ENCODE assay signal across 29 cellular contexts in genomic region chr7:96173777-96174176, GRCh38.
"Had no signal": no experiment of that assay in that cellular context is flagged by ENCODE, and none has a peak within 500 bp of the region (broad histone marks: within the 10 kb centered on the region; RNA-seq: fewer than 3 reads in every experiment).

No MANE protein-coding gene starts in this region.

- FAIRE-seq: bronchial epithelial cell, colon had no signal

- DNase-seq: activated B cell treated with CpG ODN at 0.5 μM for 24 hours; activated CD4-positive, alpha-beta T cell treated with anti-CD3 and anti-CD28 coated beads for 36 hours; activated naive CD4-positive, alpha-beta T cell treated with Interleukin-2 at 50 U/mL for 16 hours; activated T-cell treated with anti-CD3 and anti-CD28 coated beads for 4 hours; activated T-cell treated with anti-CD3 and anti-CD28 coated beads, Interleukin-2, amount 50 U/mL, for 72 hours; effector memory CD4-positive, alpha-beta T cell; foreskin melanocyte; islet precursor cell; left ventricle myocardium inferior; nephron progenitor cell; retina; stimulated activated CD4-positive, alpha-beta T cell treated with anti-CD3 and anti-CD28 coated beads, Interleukin-12 subunit alpha, Interleukin-12 subunit beta, amount 100 ng/mL, for 4 hours; stimulated activated CD4-positive, alpha-beta T cell treated with anti-CD3 and anti-CD28 coated beads, Interleukin-4, amount 100 ng/mL, for 1 hour; stimulated activated naive CD8-positive, alpha-beta T cell treated with anti-CD3 and anti-CD28 coated beads, Interleukin-15, Interleukin-2, amounts not matched to agents 100 U/mL and 50 U/mL, for 24 hours; SW 1271; T1000; tibial artery; upper lobe of right lung had no signal

- H3K9me3 Mint-ChIP-seq: activated B cell treated with CpG ODN at 0.5 μM for 24 hours; activated T-cell treated with anti-CD3 and anti-CD28 coated beads, Interleukin-2, amount 50 U/mL, for 72 hours; central memory CD8-positive, alpha-beta T cell; nephron progenitor cell; T-helper 1 cell treated with Interleukin-12 subunit alpha and Interleukin-12 subunit beta and Interleukin-4 antibody, amounts not matched to agents 30 μg/mL and 1 μg/mL, for 36 hours had no signal

- H3K4me3 Mint-ChIP-seq: activated B cell treated with CpG ODN at 0.5 μM for 24 hours; activated CD4-positive, alpha-beta T cell treated with anti-CD3 and anti-CD28 coated beads for 36 hours; activated naive CD8-positive, alpha-beta T cell; activated T-cell treated with anti-CD3 and anti-CD28 coated beads, Interleukin-2, amount 50 U/mL, for 72 hours; central memory CD8-positive, alpha-beta T cell; nephron progenitor cell; T-helper 1 cell treated with Interleukin-12 subunit alpha and Interleukin-12 subunit beta and Interleukin-4 antibody, amounts not matched to agents 30 μg/mL and 1 μg/mL, for 36 hours had no signal

- H3K4me1 ChIP-seq: left ventricle myocardium inferior, upper lobe of right lung had no signal

- H3K4me3 ChIP-seq: esophagus muscularis mucosa, left ventricle myocardium inferior, lung, skin epidermis, tibial artery, upper lobe of right lung had no signal

- ATAC-seq: activated CD4-positive, alpha-beta T cell treated with anti-CD3 and anti-CD28 coated beads for 36 hours; activated T-cell treated with anti-CD3 and anti-CD28 coated beads, Interleukin-2, amount 50 U/mL, for 72 hours; sciatic nerve; stimulated activated naive CD8-positive, alpha-beta T cell treated with anti-CD3 and anti-CD28 coated beads, Interleukin-15, Interleukin-2, amounts not matched to agents 100 U/mL and 50 U/mL, for 24 hours; upper lobe of right lung had no signal

- H3K27me3 Mint-ChIP-seq: activated B cell treated with CpG ODN at 0.5 μM for 24 hours; activated CD4-positive, alpha-beta T cell treated with anti-CD3 and anti-CD28 coated beads for 36 hours; activated naive CD8-positive, alpha-beta T cell; central memory CD8-positive, alpha-beta T cell had no signal

- H3K27ac ChIP-seq: esophagus muscularis mucosa, left ventricle myocardium inferior, neutrophil, skin epidermis, tibial artery, upper lobe of right lung had no signal

- H3K27me3 ChIP-seq: esophagus muscularis mucosa, neutrophil, tibial artery, upper lobe of right lung had no signal

- H3K9me3 ChIP-seq: esophagus muscularis mucosa, left ventricle myocardium inferior, neutrophil, tibial artery, upper lobe of right lung had no signal

- H3K27ac Mint-ChIP-seq: activated B cell treated with CpG ODN at 0.5 μM for 24 hours; activated CD4-positive, alpha-beta T cell treated with anti-CD3 and anti-CD28 coated beads for 36 hours; activated naive CD8-positive, alpha-beta T cell; activated T-cell treated with anti-CD3 and anti-CD28 coated beads, Interleukin-2, amount 50 U/mL, for 72 hours; nephron progenitor cell; progenitor cell of endocrine pancreas; T-helper 1 cell treated with Interleukin-12 subunit alpha and Interleukin-12 subunit beta and Interleukin-4 antibody, amounts not matched to agents 30 μg/mL and 1 μg/mL, for 36 hours had no signal

- H3K4me1 Mint-ChIP-seq: activated B cell treated with CpG ODN at 0.5 μM for 24 hours; activated CD4-positive, alpha-beta T cell treated with anti-CD3 and anti-CD28 coated beads for 36 hours; central memory CD8-positive, alpha-beta T cell had no signal
